ENCODE assay signal across 18 cellular contexts in genomic region chr10:131744356-131744755, GRCh38.
"Had no signal": no experiment of that assay in that cellular context is flagged by ENCODE, and none has a peak within 500 bp of the region (broad histone marks: within the 10 kb centered on the region; RNA-seq: fewer than 3 reads in every experiment).

No MANE protein-coding gene starts in this region.

- H3K4me3 Mint-ChIP-seq: activated CD4-positive, alpha-beta memory T cell treated with anti-CD3 and anti-CD28 coated beads, Interleukin-2, amount 10 ng/mL, durations not matched to agents 7 days and 5 days; dendritic cell treated with granulocyte-macrophage colony-stimulating factor and Interleukin-4, amounts not matched to agents 40 ng/mL and 50 ng/mL, for 4 days; stimulated activated effector memory CD8-positive, alpha-beta T cell treated with anti-CD3 and anti-CD28 coated beads, Interleukin-12 subunit alpha, Interleukin-12 subunit beta, amount 100 ng/mL, for 72 hours; T-helper 1 cell treated with Interleukin-12 subunit alpha and Interleukin-12 subunit beta and Interleukin-4 antibody, amounts not matched to agents 30 μg/mL and 1 μg/mL, for 36 hours had no signal

- H3K4me1 Mint-ChIP-seq: activated CD4-positive, alpha-beta memory T cell treated with anti-CD3 and anti-CD28 coated beads, Interleukin-2, amount 10 ng/mL, durations not matched to agents 7 days and 5 days had no signal

- DNase-seq: activated CD4-positive, alpha-beta memory T cell treated with anti-CD3 and anti-CD28 coated beads, Interleukin-2, amount 10 ng/mL, durations not matched to agents 7 days and 5 days; activated CD4-positive, alpha-beta T cell treated with anti-CD3 and anti-CD28 coated beads for 4 hours; activated CD4-positive, CD25-positive, alpha-beta regulatory T cell; activated gamma-delta T cell treated with Interleukin-2 at 50 U/mL for 16 hours; activated T-cell treated with anti-CD3 and anti-CD28 coated beads for 4 hours; cerebellar nuclear complex; effector CD8-positive, alpha-beta T cell; erythroblast; foreskin keratinocyte; naive thymus-derived CD8-positive, alpha-beta T cell; nucleus accumbens; small intestine; stimulated activated CD4-positive, alpha-beta T cell treated with anti-CD3 and anti-CD28 coated beads, Interleukin-2, amount 100 ng/mL, for 24 hours; stomach; uterus had no signal

- H3K9me3 Mint-ChIP-seq: dendritic cell treated with granulocyte-macrophage colony-stimulating factor and Interleukin-4, amounts not matched to agents 40 ng/mL and 50 ng/mL, for 4 days; T-helper 1 cell treated with Interleukin-12 subunit alpha and Interleukin-12 subunit beta and Interleukin-4 antibody, amounts not matched to agents 30 μg/mL and 1 μg/mL, for 36 hours had no signal

- H3K27me3 Mint-ChIP-seq: activated CD4-positive, alpha-beta memory T cell treated with anti-CD3 and anti-CD28 coated beads, Interleukin-2, amount 10 ng/mL, durations not matched to agents 7 days and 5 days had no signal

- H3K27ac Mint-ChIP-seq: activated CD4-positive, alpha-beta memory T cell treated with anti-CD3 and anti-CD28 coated beads, Interleukin-2, amount 10 ng/mL, durations not matched to agents 7 days and 5 days; dendritic cell treated with granulocyte-macrophage colony-stimulating factor and Interleukin-4, amounts not matched to agents 40 ng/mL and 50 ng/mL, for 4 days; stimulated activated effector memory CD8-positive, alpha-beta T cell treated with anti-CD3 and anti-CD28 coated beads, Interleukin-12 subunit alpha, Interleukin-12 subunit beta, amount 100 ng/mL, for 72 hours; T-helper 1 cell treated with Interleukin-12 subunit alpha and Interleukin-12 subunit beta and Interleukin-4 antibody, amounts not matched to agents 30 μg/mL and 1 μg/mL, for 36 hours had no signal

- H3K36me3 Mint-ChIP-seq: stimulated activated effector memory CD8-positive, alpha-beta T cell treated with anti-CD3 and anti-CD28 coated beads, Interleukin-12 subunit alpha, Interleukin-12 subunit beta, amount 100 ng/mL, for 72 hours had no signal
